In the genomic region with DNA sequence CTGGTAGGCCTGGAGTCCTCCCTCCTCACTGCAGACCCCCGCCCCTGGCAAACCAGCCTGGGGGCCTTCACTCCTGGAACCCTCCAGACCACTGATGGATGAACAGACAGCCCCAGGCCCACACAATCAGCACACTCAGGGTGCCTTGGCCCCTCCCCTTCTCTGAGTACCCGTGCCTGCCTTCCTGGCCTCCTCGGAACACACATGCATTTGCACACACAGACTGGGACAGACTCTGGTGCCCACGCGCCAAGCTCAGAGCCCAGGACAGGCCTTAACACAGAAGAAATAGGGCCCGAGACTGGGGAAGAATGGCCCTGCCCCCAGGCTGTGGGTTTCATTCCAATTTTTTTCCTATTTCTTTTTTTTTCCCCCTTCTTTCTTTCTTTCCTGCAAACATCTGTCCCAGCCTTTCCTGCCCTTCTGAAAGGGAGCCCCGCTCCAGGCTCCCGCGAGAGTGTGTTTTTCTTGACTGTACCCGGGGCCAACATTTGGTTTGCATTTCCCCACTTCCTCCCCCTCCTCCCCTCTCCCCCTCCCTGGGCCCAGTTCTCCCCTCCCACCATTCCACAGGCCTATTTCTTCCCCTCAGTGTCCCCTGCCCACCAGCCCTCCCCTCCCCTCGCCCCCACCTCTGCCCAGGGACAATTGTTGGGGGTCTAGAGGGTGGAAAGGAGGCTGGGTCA, we compare ENCODE assay signal across 1 cellular context.
TF ChIP-seq lines count a peak whose summit lies in the region.

No MANE protein-coding gene starts in this region.

TF ChIP-seq in HepG2, 621 proteins besides CTCF, POLR2A, EP300 and RAD21 (continued from another document):
- no peak for TF ChIP-seq NR2F2 (IDR thresholded peaks at IDR 0.05; ENCODE audit: borderline replicate concordance, low read depth)
- peak; percentile 75 for TF ChIP-seq CHD2 (IDR thresholded peaks at IDR 0.05; ENCODE audit: low read depth, low read length)
